In the genomic region with DNA sequence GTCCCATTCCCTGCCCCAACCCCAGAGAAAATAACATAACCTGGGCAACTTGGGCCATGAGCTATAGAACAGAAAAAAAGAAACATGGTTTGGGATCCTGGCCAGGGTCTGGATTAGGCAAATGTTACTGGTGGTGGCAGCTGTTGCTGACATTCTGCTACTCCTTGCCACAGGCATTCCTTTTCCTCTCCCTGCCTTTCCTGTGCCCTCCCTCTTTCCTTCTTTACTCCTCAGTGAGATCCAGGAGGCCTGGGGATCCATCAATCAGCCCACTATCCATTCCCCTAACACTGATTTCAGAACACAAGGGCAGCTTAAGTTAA, we compare ENCODE assay signal across 13 cellular contexts.
"Had no signal": no experiment of that assay in that cellular context is flagged by ENCODE, and none has a peak within 500 bp of the region (broad histone marks: within the 10 kb centered on the region; RNA-seq: fewer than 3 reads in every experiment).

No MANE protein-coding gene starts in this region.

- H3K4me1 ChIP-seq: prostate gland, right lobe of liver, transverse colon, vagina had no signal

- ATAC-seq: left ventricle myocardium superior; right lobe of liver; stimulated activated naive B cell treated with anti-CD40 and anti-IgM and Interleukin-4, amounts not matched to agents 10 μg/mL and 1 μg/mL and 100 μg/mL, for 72 hours had no signal

- H3K36me3 ChIP-seq: prostate gland, right lobe of liver, transverse colon, vagina had no signal

- DNase-seq: activated CD4-positive, alpha-beta T cell treated with anti-CD3 and anti-CD28 coated beads for 1 hour; activated CD4-positive, alpha-beta T cell treated with anti-CD3 and anti-CD28 coated beads, Interleukin-2, amount 50 U/mL, for 4 hours; activated naive CD4-positive, alpha-beta T cell treated with anti-CD3 and anti-CD28 coated beads, Interleukin-2, amount 10 ng/mL, durations not matched to agents 7 days and 5 days; activated T-cell treated with anti-CD3 and anti-CD28 coated beads for 4 hours; foreskin melanocyte; left ventricle myocardium superior; right lobe of liver; stimulated activated CD4-positive, alpha-beta T cell treated with anti-CD3 and anti-CD28 coated beads, Interleukin-2, amount 100 ng/mL, for 48 hours; stimulated activated naive B cell treated with anti-CD40 and anti-IgM and Interleukin-4, amounts not matched to agents 10 μg/mL and 1 μg/mL and 100 μg/mL, for 72 hours; transverse colon had no signal

- H3K27me3 ChIP-seq: ascending aorta, right lobe of liver, transverse colon, vagina had no signal

- H3K4me3 ChIP-seq: ascending aorta, prostate gland, right lobe of liver, transverse colon, vagina had no signal

- H3K27ac ChIP-seq: prostate gland, right lobe of liver, transverse colon, vagina had no signal

- H3K9me3 ChIP-seq: ascending aorta, prostate gland, right lobe of liver, transverse colon, vagina had no signal
